In the genomic region with DNA sequence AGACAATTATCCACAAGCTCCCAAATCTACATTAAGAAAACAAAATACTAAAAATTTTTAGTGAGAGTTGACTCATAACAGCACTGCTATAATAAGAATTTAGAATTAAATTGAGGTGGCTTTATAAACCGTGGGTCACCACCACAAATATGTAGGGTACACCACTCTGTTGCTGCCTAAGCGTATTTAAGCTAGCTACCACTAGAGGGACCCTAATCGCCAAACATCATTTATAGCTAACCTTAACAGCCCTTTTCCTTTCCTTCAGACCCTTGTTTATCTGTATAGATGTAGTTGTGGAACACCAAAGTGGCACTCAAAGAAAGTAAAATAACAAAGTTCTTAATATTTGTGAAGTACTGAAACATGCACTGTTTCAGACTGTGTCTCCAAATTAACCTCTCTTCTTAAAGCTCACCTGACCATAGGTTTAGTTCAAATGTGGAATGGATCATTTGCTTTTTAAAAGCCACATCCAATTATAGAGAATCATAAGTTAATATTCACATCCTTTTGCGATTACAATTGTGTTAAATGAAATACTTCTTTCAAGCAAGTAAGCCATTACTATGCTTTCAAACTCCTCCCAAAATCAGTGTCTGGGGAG, we compare ENCODE assay signal across 8 cellular contexts.
DNase-seq lines count a peak whose midpoint lies in the region; ATAC-seq and TF ChIP-seq lines count a peak whose summit lies in the region.

No MANE protein-coding gene starts in this region.

- H3K79me2 ChIP-seq in Karpas-422 (ENCODE audit: low read length) (no peaks in the 10 kb centered on the region), mesendoderm (ENCODE audit: control insufficient read depth, insufficient read depth, low read length) (no peaks in the 10 kb centered on the region)

- H3K36me3 ChIP-seq in Karpas-422 (ENCODE audit: insufficient read depth, low read length) (no peaks in the 10 kb centered on the region), Panc1 (ENCODE audit: control insufficient read depth, insufficient read depth, low read length) (no peaks in the 10 kb centered on the region), mesendoderm (ENCODE audit: control insufficient read depth, insufficient read depth, low read length) (no peaks in the 10 kb centered on the region)

- POLR2A ChIA-PET in Panc1 (lab: Charles Lee): no interaction called here

- peak; percentile 70; the same call in 1 of the 2 replicates for TF ChIP-seq CTCF in Panc1 (IDR thresholded peaks at IDR 0.05)

- WGBS in mesendoderm (ENCODE audit: extremely low coverage, insufficient coverage, low lambda C conversion rate): no CpG with 5 or more reads among the region's 4 CpGs

- no peak overlapping the region for H3K27ac ChIP-seq in Karpas-422 (ENCODE audit: low read length)
- no peak overlapping the region for H3K27ac ChIP-seq in Panc1 (ENCODE audit: low read length)
- H3K27ac ChIP-seq in mesendoderm (ENCODE audit: low read depth, low read length): no peak overlapping the region

- no TSS peak for BruUV-seq in Panc1 (replicated peaks; lab: Mats Ljungman, UMichigan)

- no peak overlapping the region for H2BK15ac ChIP-seq in mesendoderm (replicated peaks; ENCODE audit: low read depth)

- H3K4me2 ChIP-seq in Karpas-422 (ENCODE audit: low read depth, low read length, poor library complexity, severe bottlenecking): no peak overlapping the region
- no peak overlapping the region for H3K4me2 ChIP-seq in mesendoderm (ENCODE audit: low read length)

- H3K9me3 Mint-ChIP-seq in activated CD8-positive, alpha-beta memory T cell treated with anti-CD3 and anti-CD28 coated beads, Interleukin-2, amount 10 ng/mL, durations not matched to agents 7 days and 5 days (ENCODE audit: low read depth): no peaks in the 10 kb centered on the region
- no peaks in the 10 kb centered on the region for H3K9me3 Mint-ChIP-seq in effector memory CD8-positive, alpha-beta T cell
- H3K9me3 Mint-ChIP-seq in stimulated activated memory B cell treated with anti-CD40 and anti-IgM and Interleukin-4, amounts not matched to agents 10 μg/mL and 1 μg/mL and 100 μg/mL, for 72 hours: no peaks in the 10 kb centered on the region

- in situ Hi-C loops in Panc1 (cut with HindIII; ENCODE audit: low pct_unique_long_range_greater_than_20kb, low sequenced_read_pairs): no loop called here

- no peaks in the 10 kb centered on the region for H3K79me1 ChIP-seq in mesendoderm (ENCODE audit: low read length)

- H3K9me3 ChIP-seq in Karpas-422 (ENCODE audit: low read length) (no peaks in the 10 kb centered on the region), Panc1 (ENCODE audit: control insufficient read depth, insufficient read depth, low read depth, low read length) (no peaks in the 10 kb centered on the region)

- H2AFZ ChIP-seq in Karpas-422 (ENCODE audit: low read length): no peak overlapping the region

- H3K27me3 ChIP-seq in Karpas-422 (ENCODE audit: low read length) (no peaks in the 10 kb centered on the region), Panc1 (ENCODE audit: control insufficient read depth, insufficient read depth, low read length) (no peaks in the 10 kb centered on the region; the same call in 1 of the 2 replicates), mesendoderm (ENCODE audit: insufficient read depth, low read length, poor library complexity) (no peaks in the 10 kb centered on the region)

- H3K36me3 Mint-ChIP-seq in activated CD8-positive, alpha-beta memory T cell treated with anti-CD3 and anti-CD28 coated beads, Interleukin-2, amount 10 ng/mL, durations not matched to agents 7 days and 5 days: no peaks in the 10 kb centered on the region
- H3K36me3 Mint-ChIP-seq in effector memory CD8-positive, alpha-beta T cell (ENCODE audit: insufficient read depth): no peaks in the 10 kb centered on the region
- no peaks in the 10 kb centered on the region for H3K36me3 Mint-ChIP-seq in stimulated activated memory B cell treated with anti-CD40 and anti-IgM and Interleukin-4, amounts not matched to agents 10 μg/mL and 1 μg/mL and 100 μg/mL, for 72 hours

- no peak overlapping the region for H3K23ac ChIP-seq in mesendoderm (ENCODE audit: low read length)

- no peak overlapping the region for H4K8ac ChIP-seq in mesendoderm (ENCODE audit: low read depth, low read length)

- no peaks in the 10 kb centered on the region for H4K20me1 ChIP-seq in Karpas-422 (ENCODE audit: insufficient read depth, low read depth, low read length)

- intact Hi-C loops in Panc1 (cut with micrococcal nuclease; ENCODE audit: unreplicated experiment): loop anchor here (1.0 kb wide), 1 partner anchor 397 kb away; no protein-coding TSS in a partner anchor

- no peak overlapping the region for H3K4ac ChIP-seq in mesendoderm (ENCODE audit: low read depth, low read length)

- H3K9ac ChIP-seq in Karpas-422 (ENCODE audit: low read length) (no peak overlapping the region), mesendoderm (ENCODE audit: low read length) (no peak overlapping the region)

- H3K27ac Mint-ChIP-seq in activated CD8-positive, alpha-beta memory T cell treated with anti-CD3 and anti-CD28 coated beads, Interleukin-2, amount 10 ng/mL, durations not matched to agents 7 days and 5 days: no peak overlapping the region
- H3K27ac Mint-ChIP-seq in effector memory CD8-positive, alpha-beta T cell: no peak overlapping the region
- no peak overlapping the region for H3K27ac Mint-ChIP-seq in stimulated activated memory B cell treated with anti-CD40 and anti-IgM and Interleukin-4, amounts not matched to agents 10 μg/mL and 1 μg/mL and 100 μg/mL, for 72 hours

- no peak for DNase-seq in activated CD8-positive, alpha-beta memory T cell treated with anti-CD3 and anti-CD28 coated beads, Interleukin-2, amount 10 ng/mL, durations not matched to agents 7 days and 5 days
- no peak for DNase-seq in activated CD8-positive, alpha-beta memory T cell treated with anti-CD3 and anti-CD28 coated beads for 24 hours
- DNase-seq in H4 (ENCODE audit: low spot score) (peak; percentile 68), Karpas-422 (peak; percentile 81), Panc1 (ENCODE audit: low read depth, low spot score) (peak; percentile 32), mesendoderm (peak; percentile 71)
- peak in 2 of 3 experiments; percentile 2 for DNase-seq in effector memory CD8-positive, alpha-beta T cell

- peaks cover 8% of the 10 kb centered on the region for H3K4me1 Mint-ChIP-seq in activated CD8-positive, alpha-beta memory T cell treated with anti-CD3 and anti-CD28 coated beads, Interleukin-2, amount 10 ng/mL, durations not matched to agents 7 days and 5 days
- no peaks in the 10 kb centered on the region for H3K4me1 Mint-ChIP-seq in effector memory CD8-positive, alpha-beta T cell (ENCODE audit: low read depth in 2 of 2)
- H3K4me1 Mint-ChIP-seq in stimulated activated memory B cell treated with anti-CD40 and anti-IgM and Interleukin-4, amounts not matched to agents 10 μg/mL and 1 μg/mL and 100 μg/mL, for 72 hours: no peaks in the 10 kb centered on the region

- no peak overlapping the region for H2BK120ac ChIP-seq in mesendoderm (ENCODE audit: low read depth, low read length)

- peak; percentile 71 for ATAC-seq in activated CD8-positive, alpha-beta memory T cell treated with anti-CD3 and anti-CD28 coated beads, Interleukin-2, amount 10 ng/mL, durations not matched to agents 7 days and 5 days
- ATAC-seq in Panc1: peak; percentile 82
- peak; percentile 70 for ATAC-seq in effector memory CD8-positive, alpha-beta T cell (replicated peaks)
- no peak for ATAC-seq in stimulated activated memory B cell treated with anti-CD40 and anti-IgM and Interleukin-4, amounts not matched to agents 10 μg/mL and 1 μg/mL and 100 μg/mL, for 72 hours

- CTCF ChIA-PET in activated CD8-positive, alpha-beta memory T cell treated with anti-CD3 and anti-CD28 coated beads, Interleukin-2, amount 10 ng/mL, durations not matched to agents 7 days and 5 days (lab: Charles Lee): interaction anchor here (0.8 to 3.0 kb wide), 19 partner anchors 9 to 424 kb away, joined by 3 to 12 read pairs (median 4); no protein-coding TSS in a partner anchor
- CTCF ChIA-PET in Panc1 (lab: Charles Lee): interaction anchor here (0.5 to 1.4 kb wide), 8 partner anchors 21 to 737 kb away, joined by 3 to 9 read pairs (median 3); a partner anchor contains a TSS

- no peak overlapping the region for H3K4me3 ChIP-seq in Karpas-422 (ENCODE audit: low read length)
- no peak overlapping the region for H3K4me3 ChIP-seq in Panc1 (ENCODE audit: low read depth in 2 of 2, low read length in 2 of 2)
- no peak overlapping the region for H3K4me3 ChIP-seq in mesendoderm (ENCODE audit: low read length)

- no peak overlapping the region for H3K4me3 Mint-ChIP-seq in activated CD8-positive, alpha-beta memory T cell treated with anti-CD3 and anti-CD28 coated beads, Interleukin-2, amount 10 ng/mL, durations not matched to agents 7 days and 5 days
- H3K4me3 Mint-ChIP-seq in effector memory CD8-positive, alpha-beta T cell: no peak overlapping the region
- no peak overlapping the region for H3K4me3 Mint-ChIP-seq in stimulated activated memory B cell treated with anti-CD40 and anti-IgM and Interleukin-4, amounts not matched to agents 10 μg/mL and 1 μg/mL and 100 μg/mL, for 72 hours

- H3K4me1 ChIP-seq in Karpas-422 (ENCODE audit: low read length): peaks cover 5% of the 10 kb centered on the region; the same call in 1 of the 2 replicates
- H3K4me1 ChIP-seq in Panc1 (ENCODE audit: control insufficient read depth, insufficient read depth, low read length): no peaks in the 10 kb centered on the region
- no peaks in the 10 kb centered on the region for H3K4me1 ChIP-seq in mesendoderm (ENCODE audit: control insufficient read depth, low read depth, low read length)

- no peak overlapping the region for H4K5ac ChIP-seq in mesendoderm (ENCODE audit: low read length)

- H2BK5ac ChIP-seq in mesendoderm (ENCODE audit: low read length): no peak overlapping the region

- H3K9me2 ChIP-seq in Karpas-422 (replicated peaks; ENCODE audit: insufficient read depth, low read length): no peaks in the 10 kb centered on the region

- peaks cover 27% of the 10 kb centered on the region for H3K27me3 Mint-ChIP-seq in activated CD8-positive, alpha-beta memory T cell treated with anti-CD3 and anti-CD28 coated beads, Interleukin-2, amount 10 ng/mL, durations not matched to agents 7 days and 5 days
- H3K27me3 Mint-ChIP-seq in effector memory CD8-positive, alpha-beta T cell: no peaks in the 10 kb centered on the region
- peaks cover 8% of the 10 kb centered on the region for H3K27me3 Mint-ChIP-seq in stimulated activated memory B cell treated with anti-CD40 and anti-IgM and Interleukin-4, amounts not matched to agents 10 μg/mL and 1 μg/mL and 100 μg/mL, for 72 hours

- H3K18ac ChIP-seq in mesendoderm (ENCODE audit: low read length): no peak overlapping the region

- no peak overlapping the region for H3K56ac ChIP-seq in mesendoderm (ENCODE audit: low read length)

- H2AK5ac ChIP-seq in mesendoderm (ENCODE audit: low read length): no peak overlapping the region

Comparison
In these comparisons a context has a peak if more than half of its experiments do, and no peak if none do; other contexts are left out.
1. DNase-seq: peak in H4 (single experiment), Karpas-422 (single experiment), Panc1 (single experiment), effector memory CD8-positive, alpha-beta T cell (2 of 3) and mesendoderm (single experiment); none in activated CD8-positive, alpha-beta memory T cell treated with anti-CD3 and anti-CD28 coated beads, Interleukin-2, amount 10 ng/mL, durations not matched to agents 7 days and 5 days (single experiment) and activated CD8-positive, alpha-beta memory T cell treated with anti-CD3 and anti-CD28 coated beads for 24 hours (single experiment).